ENCODE assay signal across 8 cellular contexts in genomic region chr13:25300861-25301346, GRCh38. TPM values are rescaled to one million over a fixed set of nuclear protein-coding genes. Genes with fewer than 3 reads are reported as not detected.
DNase-seq lines count a peak whose midpoint lies in the region; ATAC-seq lines count a peak whose summit lies in the region.

No MANE protein-coding gene starts in this region.

- ATAC-seq in HG03439 (IDR thresholded peaks at IDR 0.05; ENCODE audit: unreplicated experiment) = peak; percentile 31

- H3K27me3 Mint-ChIP-seq in activated T-helper 1 cell treated with anti-CD3 and anti-CD28 coated beads, Interleukin-12 subunit alpha, Interleukin-12 subunit beta, Interleukin-2, Interleukin-4 antibody, amounts not matched to agents 30 ng/mL and 10 ng/mL and 1 ng/mL, durations not matched to agents 14 hours and 24 hours and 36 hours (ENCODE audit: insufficient read depth) = peaks cover 7% of the 10 kb centered on the region

- H3K27ac Mint-ChIP-seq in activated T-helper 1 cell treated with anti-CD3 and anti-CD28 coated beads, Interleukin-12 subunit alpha, Interleukin-12 subunit beta, Interleukin-2, Interleukin-4 antibody, amounts not matched to agents 30 ng/mL and 10 ng/mL and 1 ng/mL, durations not matched to agents 14 hours and 24 hours and 36 hours = peak overlapping the region; percentile 94

- peaks cover 26% of the 10 kb centered on the region for H3K36me3 Mint-ChIP-seq in activated T-helper 1 cell treated with anti-CD3 and anti-CD28 coated beads, Interleukin-12 subunit alpha, Interleukin-12 subunit beta, Interleukin-2, Interleukin-4 antibody, amounts not matched to agents 30 ng/mL and 10 ng/mL and 1 ng/mL, durations not matched to agents 14 hours and 24 hours and 36 hours (ENCODE audit: low read depth)

- H3K4me1 Mint-ChIP-seq in activated T-helper 1 cell treated with anti-CD3 and anti-CD28 coated beads, Interleukin-12 subunit alpha, Interleukin-12 subunit beta, Interleukin-2, Interleukin-4 antibody, amounts not matched to agents 30 ng/mL and 10 ng/mL and 1 ng/mL, durations not matched to agents 14 hours and 24 hours and 36 hours (ENCODE audit: low read depth) = peaks cover 34% of the 10 kb centered on the region

- intact Hi-C loops in activated T-helper 1 cell treated with anti-CD3 and anti-CD28 coated beads, Interleukin-12 subunit alpha, Interleukin-12 subunit beta, Interleukin-2, Interleukin-4 antibody, amounts not matched to agents 30 ng/mL and 10 ng/mL and 1 ng/mL, durations not matched to agents 14 hours and 24 hours and 36 hours (cut with micrococcal nuclease) = loop anchor here (1.0 to 10.0 kb wide), 8 partner anchors 14 to 1951 kb away; partner anchors contain the start of genes MTMR6, PARP4 and RPL21
- intact Hi-C loops in head of caudate nucleus (cut with DNase I) (no loop called here), posterior cingulate gyrus (cut with DNase I) (loop anchor here (2.0 kb wide), 1 partner anchor 14 kb away; the partner anchor contains the start of gene MTMR6)

- peak overlapping the region; percentile 96 for H3K4me3 Mint-ChIP-seq in activated T-helper 1 cell treated with anti-CD3 and anti-CD28 coated beads, Interleukin-12 subunit alpha, Interleukin-12 subunit beta, Interleukin-2, Interleukin-4 antibody, amounts not matched to agents 30 ng/mL and 10 ng/mL and 1 ng/mL, durations not matched to agents 14 hours and 24 hours and 36 hours

- H3K9me3 Mint-ChIP-seq in activated T-helper 1 cell treated with anti-CD3 and anti-CD28 coated beads, Interleukin-12 subunit alpha, Interleukin-12 subunit beta, Interleukin-2, Interleukin-4 antibody, amounts not matched to agents 30 ng/mL and 10 ng/mL and 1 ng/mL, durations not matched to agents 14 hours and 24 hours and 36 hours = no peaks in the 10 kb centered on the region

- peak; percentile 74 for DNase-seq in activated effector memory CD4-positive, alpha-beta T cell treated with anti-CD3 and anti-CD28 coated beads, Interleukin-2, amount 50 U/mL, for 16 hours
- DNase-seq in activated effector memory CD4-positive, alpha-beta T cell treated with Interleukin-2 at 50 U/mL for 16 hours = no peak
- no peak for DNase-seq in activated T-helper 1 cell treated with anti-CD3 and anti-CD28 coated beads, Interleukin-12 subunit alpha, Interleukin-12 subunit beta, Interleukin-2, Interleukin-4 antibody, amounts not matched to agents 30 ng/mL and 10 ng/mL and 1 ng/mL, durations not matched to agents 14 hours and 24 hours and 36 hours (ENCODE audit: low spot score)
- peak in 40 of 42 donors; percentile 28 to 83 (median 63) for DNase-seq in head of caudate nucleus
- DNase-seq in posterior cingulate gyrus = peak in 9 of 10 donors; percentile 19 to 90 (median 38)
- no peak for DNase-seq in cortex of kidney (lab: John Stamatoyannopoulos, UW)
- DNase-seq in DMS53 (lab: John Stamatoyannopoulos, UW) = no peak

RNA-seq across cellular contexts. Expression of gene NUP58, which starts 0.5 kb away (rescaled TPM):
- total RNA-seq in activated T-helper 1 cell treated with anti-CD3 and anti-CD28 coated beads, Interleukin-12 subunit alpha, Interleukin-12 subunit beta, Interleukin-2, Interleukin-4 antibody, amounts not matched to agents 30 ng/mL and 10 ng/mL and 1 ng/mL, durations not matched to agents 14 hours and 24 hours and 36 hours = 131 and 142 TPM in 2 replicates

RNA-seq across cellular contexts. Expression of gene MTMR6, which starts 13.6 kb away (rescaled TPM):
- 17.0 and 17.9 TPM in 2 replicates for total RNA-seq in activated T-helper 1 cell treated with anti-CD3 and anti-CD28 coated beads, Interleukin-12 subunit alpha, Interleukin-12 subunit beta, Interleukin-2, Interleukin-4 antibody, amounts not matched to agents 30 ng/mL and 10 ng/mL and 1 ng/mL, durations not matched to agents 14 hours and 24 hours and 36 hours

Comparison
In these comparisons a context has a peak if more than half of its experiments do, and no peak if none do; other contexts are left out.
1. DNase-seq: peak in activated effector memory CD4-positive, alpha-beta T cell treated with anti-CD3 and anti-CD28 coated beads, Interleukin-2, amount 50 U/mL, for 16 hours (single experiment), head of caudate nucleus (40 of 42) and posterior cingulate gyrus (9 of 10); none in activated effector memory CD4-positive, alpha-beta T cell treated with Interleukin-2 at 50 U/mL for 16 hours (single experiment), activated T-helper 1 cell treated with anti-CD3 and anti-CD28 coated beads, Interleukin-12 subunit alpha, Interleukin-12 subunit beta, Interleukin-2, Interleukin-4 antibody, amounts not matched to agents 30 ng/mL and 10 ng/mL and 1 ng/mL, durations not matched to agents 14 hours and 24 hours and 36 hours (single experiment), cortex of kidney (single experiment) and DMS53 (single experiment).